12 cellular contexts compared by ENCODE assay signal in the genomic region with DNA sequence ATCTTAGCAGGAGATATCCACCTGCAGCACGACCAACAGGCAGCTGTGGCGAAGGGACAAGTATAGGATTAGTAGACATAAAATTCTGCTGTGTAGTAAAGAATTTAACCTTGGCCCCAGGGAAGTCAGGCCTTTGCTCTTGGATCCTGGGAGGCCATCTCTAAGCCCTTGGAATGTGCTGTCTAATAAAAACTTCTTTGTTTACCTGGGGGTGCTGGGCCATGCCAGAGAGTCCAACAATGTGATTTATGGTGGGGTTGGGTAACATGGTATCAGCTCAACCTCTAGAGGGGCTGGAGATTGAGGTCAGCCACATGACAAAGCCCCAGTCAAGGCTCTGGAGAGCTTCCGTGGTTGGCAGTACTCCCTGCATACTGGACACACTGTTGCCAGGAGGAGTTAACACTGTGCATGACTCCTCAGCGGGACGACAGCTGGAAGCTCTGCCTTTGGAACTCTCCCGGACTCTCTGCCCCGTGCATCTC. TPM values are rescaled to one million over a fixed set of nuclear protein-coding genes. Genes with fewer than 3 reads are reported as not detected.
A peak's percentile ranks its signal among the peaks of the same experiment; 100 is the strongest.
DNase-seq lines count a peak whose midpoint lies in the region; ATAC-seq and TF ChIP-seq lines count a peak whose summit lies in the region.
"Had no signal": no experiment of that assay in that cellular context is flagged by ENCODE, and none has a peak within 500 bp of the region (broad histone marks: within the 10 kb centered on the region; RNA-seq: fewer than 3 reads in every experiment).

No MANE protein-coding gene starts in this region.

- no peak overlapping the region for H3K4me3 Mint-ChIP-seq in CD4-positive, CD25-positive, alpha-beta regulatory T cell
- H3K4me3 Mint-ChIP-seq in progenitor cell of endocrine pancreas (ENCODE audit: low read depth) (no peak overlapping the region), Calu3 (ENCODE audit: low read depth, unreplicated experiment) (no peak overlapping the region)

- H3K4me3 ChIP-seq in CD4-positive, CD25-positive, alpha-beta regulatory T cell (ENCODE audit: low read depth, low read length): no peak overlapping the region
- no peak overlapping the region for H3K4me3 ChIP-seq in heart right ventricle
- H3K4me3 ChIP-seq: BLaER1 treated with 17β-estradiol and CSF1 and Interleukin-3, amounts not matched to agents 10 nM and 100 nM had no signal

- intact Hi-C loops in heart right ventricle (cut with DNase I): loop anchor here in 4 of 10 donors (2.0 to 5.0 kb wide), 3 partner anchors 44 to 49 kb away; no protein-coding TSS in a partner anchor
- intact Hi-C loops in Calu3 (cut with micrococcal nuclease; ENCODE audit: unreplicated experiment): no loop called here

- BruUV-seq in Calu3 (replicated peaks; lab: Mats Ljungman, UMichigan): no TSS peak

- H3K4me1 ChIP-seq in CD4-positive, CD25-positive, alpha-beta regulatory T cell (ENCODE audit: control insufficient read depth, insufficient read depth, low read length, poor library complexity, severe bottlenecking): no peaks in the 10 kb centered on the region
- peaks cover 20 to 81% (median 66%) of the 10 kb centered on the region in 9 donors for H3K4me1 ChIP-seq in heart right ventricle

- WGBS in heart right ventricle, 2 donors: 31 to 40% methylated on average over 7 of the region's 7 CpGs

- DNase-seq in CD4-positive, CD25-positive, alpha-beta regulatory T cell: no peak
- peak; percentile 74 for DNase-seq in SW480 (ENCODE audit: low spot score)
- peak; percentile 35 to 71 for DNase-seq in heart right ventricle
- DNase-seq in progenitor cell of endocrine pancreas (ENCODE audit: low spot score, unreplicated experiment): no peak
- DNase-seq in GM03348 (ENCODE audit: low spot score): no peak
- no peak for DNase-seq in Calu3
- DNase-seq in amniotic stem cell (lab: John Stamatoyannopoulos, UW): no peak
- DNase-seq: activated CD4-positive, alpha-beta T cell treated with anti-CD3 and anti-CD28 coated beads, Interleukin-2, amount 50 U/mL, for 1 hour; central memory CD4-positive, alpha-beta T cell; stimulated activated CD4-positive, alpha-beta T cell treated with anti-CD3 and anti-CD28 coated beads, Interleukin-2, amount 100 ng/mL, for 48 hours had no signal

- no peaks in the 10 kb centered on the region for H3K27me3 ChIP-seq in CD4-positive, CD25-positive, alpha-beta regulatory T cell (ENCODE audit: control insufficient read depth, insufficient read depth, low read length)
- H3K27me3 ChIP-seq in heart right ventricle: no peaks in the 10 kb centered on the region
- H3K27me3 ChIP-seq: BLaER1 treated with 17β-estradiol and CSF1 and Interleukin-3, amounts not matched to agents 10 nM and 100 nM had no signal

- H3K9me3 ChIP-seq in CD4-positive, CD25-positive, alpha-beta regulatory T cell (ENCODE audit: control insufficient read depth in 2 of 2, low read length in 2 of 2): no peaks in the 10 kb centered on the region
- no peaks in the 10 kb centered on the region for H3K9me3 ChIP-seq in heart right ventricle
- H3K9me3 ChIP-seq: BLaER1 treated with 17β-estradiol and CSF1 and Interleukin-3, amounts not matched to agents 10 nM and 100 nM had no signal

- H3K36me3 Mint-ChIP-seq in CD4-positive, CD25-positive, alpha-beta regulatory T cell: peaks cover 60% of the 10 kb centered on the region
- H3K36me3 Mint-ChIP-seq in progenitor cell of endocrine pancreas (ENCODE audit: insufficient read depth): peaks cover 2% of the 10 kb centered on the region
- no peaks in the 10 kb centered on the region for H3K36me3 Mint-ChIP-seq in Calu3 (ENCODE audit: insufficient read depth, unreplicated experiment)

- no peak for ATAC-seq in CD4-positive, CD25-positive, alpha-beta regulatory T cell (ENCODE audit: low read depth in 2 of 2)
- ATAC-seq in heart right ventricle (peak; percentile 76 to 95 (median 90)), HG03565 (IDR thresholded peaks at IDR 0.05; ENCODE audit: unreplicated experiment) (no peak)

- H3K4me1 Mint-ChIP-seq in CD4-positive, CD25-positive, alpha-beta regulatory T cell: peaks cover 0 to 19% (median 3%) of the 10 kb centered on the region in 4 donors
- H3K4me1 Mint-ChIP-seq in progenitor cell of endocrine pancreas (ENCODE audit: low read depth) (peaks cover 35% of the 10 kb centered on the region), Calu3 (ENCODE audit: low read depth, unreplicated experiment) (peaks cover 9% of the 10 kb centered on the region)

- no peak overlapping the region for H3K27ac ChIP-seq in CD4-positive, CD25-positive, alpha-beta regulatory T cell (ENCODE audit: insufficient read depth, low read length, poor library complexity, severe bottlenecking)
- peak overlapping the region; percentile 17 to 84 (median 52) for H3K27ac ChIP-seq in heart right ventricle
- H3K27ac ChIP-seq: BLaER1 treated with 17β-estradiol and CSF1 and Interleukin-3, amounts not matched to agents 10 nM and 100 nM had no signal

- H3K36me3 ChIP-seq in CD4-positive, CD25-positive, alpha-beta regulatory T cell (ENCODE audit: control insufficient read depth, insufficient read depth, low read length): peaks cover 86% of the 10 kb centered on the region
- peaks cover 0 to 100% (median 78%) of the 10 kb centered on the region in 9 donors for H3K36me3 ChIP-seq in heart right ventricle

- H3K27me3 Mint-ChIP-seq in CD4-positive, CD25-positive, alpha-beta regulatory T cell: no peaks in the 10 kb centered on the region
- H3K27me3 Mint-ChIP-seq in progenitor cell of endocrine pancreas (no peaks in the 10 kb centered on the region), Calu3 (ENCODE audit: unreplicated experiment) (no peaks in the 10 kb centered on the region)

- CTCF ChIA-PET in Calu3 (lab: Charles Lee): interaction anchor here (0.6 kb wide), 1 partner anchor 465 kb away, joined by 5 read pairs; no protein-coding TSS in a partner anchor

- TF ChIP-seq CTCF in heart right ventricle (IDR thresholded peaks at IDR 0.05) (no peak), progenitor cell of endocrine pancreas (IDR thresholded peaks at IDR 0.05; ENCODE audit: unreplicated experiment) (no peak), Calu3 (IDR thresholded peaks at IDR 0.05; ENCODE audit: unreplicated experiment) (no peak)

- no peaks in the 10 kb centered on the region for H3K9me3 Mint-ChIP-seq in CD4-positive, CD25-positive, alpha-beta regulatory T cell
- no peaks in the 10 kb centered on the region for H3K9me3 Mint-ChIP-seq in progenitor cell of endocrine pancreas (ENCODE audit: low read depth)
- H3K9me3 Mint-ChIP-seq in Calu3 (ENCODE audit: low read depth, unreplicated experiment): no peaks in the 10 kb centered on the region

- H3K27ac Mint-ChIP-seq in CD4-positive, CD25-positive, alpha-beta regulatory T cell: peak overlapping the region in 2 of 3 donors; percentile 68 to 76
- H3K27ac Mint-ChIP-seq in progenitor cell of endocrine pancreas (peak overlapping the region; percentile 87), Calu3 (ENCODE audit: unreplicated experiment) (no peak overlapping the region)

RNA-seq across cellular contexts. Expression of a gene that starts 52.4 kb away (rescaled TPM):
- 24.8 TPM for total RNA-seq in CD4-positive, CD25-positive, alpha-beta regulatory T cell
- polyA plus RNA-seq in CD4-positive, CD25-positive, alpha-beta regulatory T cell: 1 to 10 TPM in 3 of 4 donors, under 1 TPM in 1; 0.95 to 3.4 (median 2.1) TPM
- total RNA-seq in heart right ventricle (100 to 1,000 TPM in 7 of 10 donors, 10 to 100 TPM in 3; 79.0 to 186 (median 143) TPM), progenitor cell of endocrine pancreas (4.1 and 7.2 TPM in 2 replicates), Calu3 (2022) (0.51 and 0.97 TPM in 2 replicates)
- 10 to 100 TPM; 12.2 to 25.4 TPM for polyA plus RNA-seq in heart right ventricle

Comparison
In these comparisons a context has a peak if more than half of its experiments do, and no peak if none do; other contexts are left out.
1. ATAC-seq: peak in heart right ventricle (8 of 8); none in CD4-positive, CD25-positive, alpha-beta regulatory T cell (0 of 2) and HG03565 (single experiment).
2. DNase-seq: peak in SW480 (single experiment) and heart right ventricle (2 of 2); none in CD4-positive, CD25-positive, alpha-beta regulatory T cell (0 of 3), progenitor cell of endocrine pancreas (single experiment), GM03348 (single experiment), Calu3 (single experiment) and amniotic stem cell (single experiment).